In the genomic region with DNA sequence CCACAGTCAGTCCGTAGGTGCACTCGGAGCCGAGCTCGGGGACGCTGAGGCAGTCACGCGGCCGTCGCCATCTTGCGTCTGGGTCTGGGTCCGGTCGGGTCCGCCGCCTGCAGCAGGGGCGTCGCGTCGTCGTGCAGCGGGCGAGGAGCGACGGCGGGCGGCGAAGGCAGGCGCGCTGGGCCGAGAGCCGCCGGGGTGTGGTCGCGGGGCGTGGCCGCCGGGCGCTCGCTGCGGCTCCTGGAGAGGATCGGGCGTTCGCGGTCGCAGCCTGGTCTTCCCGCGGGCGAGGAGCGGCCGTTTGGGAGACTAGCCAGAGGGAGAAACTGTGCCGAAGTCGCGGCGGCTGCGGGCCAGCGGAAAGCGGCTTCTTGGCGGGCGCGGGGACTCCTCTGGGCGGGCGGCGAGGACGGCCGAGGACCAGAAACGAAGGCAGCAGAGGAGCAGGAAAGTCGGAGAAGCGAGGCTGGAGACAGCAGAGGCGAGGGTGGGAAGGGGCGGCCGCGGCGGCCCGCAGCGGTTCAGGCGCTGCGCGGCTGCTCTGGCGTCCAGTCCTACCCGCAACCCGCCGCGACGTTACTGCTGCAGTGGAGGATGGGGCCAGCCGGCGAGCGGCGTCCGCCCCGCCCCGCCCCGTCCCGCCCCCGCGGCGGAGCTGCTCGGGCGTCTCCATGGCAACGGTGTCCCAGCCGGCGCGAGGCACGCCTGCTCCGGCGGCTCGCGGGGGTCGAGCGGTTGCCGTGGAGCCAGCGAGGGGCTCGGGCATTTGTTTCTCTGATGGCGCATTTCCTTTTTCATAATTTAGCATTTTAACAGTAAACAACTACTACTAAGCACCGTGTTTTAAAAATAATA, we compare ENCODE assay signal across 8 cellular contexts. TPM values are rescaled to one million over a fixed set of nuclear protein-coding genes. Genes with fewer than 3 reads are reported as not detected.
A peak's percentile ranks its signal among the peaks of the same experiment; 100 is the strongest.
DNase-seq lines count a peak whose midpoint lies in the region; ATAC-seq and TF ChIP-seq lines count a peak whose summit lies in the region.

A gene with protein sequence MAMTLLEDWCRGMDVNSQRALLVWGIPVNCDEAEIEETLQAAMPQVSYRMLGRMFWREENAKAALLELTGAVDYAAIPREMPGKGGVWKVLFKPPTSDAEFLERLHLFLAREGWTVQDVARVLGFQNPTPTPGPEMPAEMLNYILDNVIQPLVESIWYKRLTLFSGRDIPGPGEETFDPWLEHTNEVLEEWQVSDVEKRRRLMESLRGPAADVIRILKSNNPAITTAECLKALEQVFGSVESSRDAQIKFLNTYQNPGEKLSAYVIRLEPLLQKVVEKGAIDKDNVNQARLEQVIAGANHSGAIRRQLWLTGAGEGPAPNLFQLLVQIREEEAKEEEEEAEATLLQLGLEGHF (minus strand): TSS at position 581 of the 852 bp plus-strand sequence. CDS start 745 bp downstream, outside the sequence.

- peak within 1 kb of the TSS; percentile 90 for H3K27ac Mint-ChIP-seq in activated naive CD8-positive, alpha-beta T cell treated with anti-CD3 and anti-CD28 coated beads for 36 hours
- H3K27ac Mint-ChIP-seq in glutamatergic neuron (ENCODE audit: unreplicated experiment), result peak within 1 kb of the TSS; percentile 97

- H3K36me3 Mint-ChIP-seq in activated naive CD8-positive, alpha-beta T cell treated with anti-CD3 and anti-CD28 coated beads for 36 hours, result peaks cover 9% of the 10 kb centered on the region
- H3K36me3 Mint-ChIP-seq in glutamatergic neuron (ENCODE audit: unreplicated experiment), result peaks cover 3% of the 10 kb centered on the region

- H3K4me3 ChIP-seq in GM08714 (ENCODE audit: low read length) (peak within 1 kb of the TSS; percentile 69), SU-DHL-6 (ENCODE audit: insufficient read depth, low read length, poor library complexity, severe bottlenecking) (peak within 1 kb of the TSS; percentile 73), ovary (peak within 1 kb of the TSS; percentile 66), thoracic aorta (peak within 1 kb of the TSS; percentile 97)

- H3K79me2 ChIP-seq in SU-DHL-6 (ENCODE audit: insufficient read depth, low read length), result no peaks in the 10 kb centered on the region

- no peak for TF ChIP-seq CTCF in SU-DHL-6 (IDR thresholded peaks at IDR 0.05; ENCODE audit: insufficient read depth, low read length, poor library complexity, severe bottlenecking)
- no peak for TF ChIP-seq CTCF in glutamatergic neuron (IDR thresholded peaks at IDR 0.05; ENCODE audit: partially characterized antibody, unreplicated experiment)
- no peak for TF ChIP-seq CTCF in ovary (IDR thresholded peaks at IDR 0.05)
- no peak for TF ChIP-seq CTCF in thoracic aorta (IDR thresholded peaks at IDR 0.05)

- peak within 1 kb of the TSS; percentile 64 for H3K9ac ChIP-seq in SU-DHL-6 (ENCODE audit: low read length)

- no peaks in the 10 kb centered on the region for H3K9me3 Mint-ChIP-seq in activated naive CD8-positive, alpha-beta T cell treated with anti-CD3 and anti-CD28 coated beads for 36 hours
- peaks cover 17% of the 10 kb centered on the region for H3K9me3 Mint-ChIP-seq in glutamatergic neuron (ENCODE audit: unreplicated experiment)

- TF ChIP-seq POLR2A in ovary (IDR thresholded peaks at IDR 0.05), result peak; percentile 85

- H3K27me3 Mint-ChIP-seq in activated naive CD8-positive, alpha-beta T cell treated with anti-CD3 and anti-CD28 coated beads for 36 hours, result no peaks in the 10 kb centered on the region
- H3K27me3 Mint-ChIP-seq in glutamatergic neuron (ENCODE audit: unreplicated experiment), result peaks cover 19% of the 10 kb centered on the region

- peak; percentile 64 for ATAC-seq in HG02610 (IDR thresholded peaks at IDR 0.05; ENCODE audit: unreplicated experiment)
- ATAC-seq in thoracic aorta (ENCODE audit: insufficient number of reproducible peaks, low FRiP score, low read depth), result peak; percentile 82

- H3K4me3 Mint-ChIP-seq in activated naive CD8-positive, alpha-beta T cell treated with anti-CD3 and anti-CD28 coated beads for 36 hours, result peak within 1 kb of the TSS; percentile 87
- H3K4me3 Mint-ChIP-seq in glutamatergic neuron (ENCODE audit: unreplicated experiment), result peak within 1 kb of the TSS; percentile 96

- peak within 1 kb of the TSS; percentile 86 for H3K4me2 ChIP-seq in SU-DHL-6 (ENCODE audit: low read depth, low read length, poor library complexity, severe bottlenecking)

- peaks cover 33% of the 10 kb centered on the region for H3F3A ChIP-seq in SU-DHL-6 (ENCODE audit: insufficient read depth)

- no peaks in the 10 kb centered on the region for H3K9me2 ChIP-seq in SU-DHL-6 (replicated peaks; ENCODE audit: insufficient read depth, low read length)

- WGBS in ovary, 3 donors, result 0% methylated on average over 63 to 113 of the region's 113 CpGs

- H3K27ac ChIP-seq in SU-DHL-6 (ENCODE audit: low read depth, low read length) (peak within 1 kb of the TSS; percentile 45), ovary (peak within 1 kb of the TSS; percentile 81 to 94), thoracic aorta (peak within 1 kb of the TSS; percentile 83 to 91)

- intact Hi-C loops in ovary (cut with DNase I), result loop anchor here in 1 of 4 donors (10.0 kb wide), 1 partner anchor 69 kb away; a partner anchor contains a TSS

- peaks cover 15% of the 10 kb centered on the region for H3K4me1 Mint-ChIP-seq in activated naive CD8-positive, alpha-beta T cell treated with anti-CD3 and anti-CD28 coated beads for 36 hours
- H3K4me1 Mint-ChIP-seq in glutamatergic neuron (ENCODE audit: low read depth, unreplicated experiment), result peaks cover 28% of the 10 kb centered on the region

- no peak for TF ChIP-seq EP300 in ovary (IDR thresholded peaks at IDR 0.05)

- H3K4me1 ChIP-seq in ovary (ENCODE audit: insufficient read depth) (peaks cover 11% of the 10 kb centered on the region), thoracic aorta (ENCODE audit: control insufficient read depth in 1 of 2, low read depth in 2 of 2) (peaks cover 18 to 40% of the 10 kb centered on the region in 2 donors)

- DNase-seq in NCI-H1105 (lab: John Stamatoyannopoulos, UW) (peak; percentile 94), glutamatergic neuron (peak; percentile 96), ovary (peak; percentile 89 to 93 (median 92)), thoracic aorta (ENCODE audit: low spot score) (peak; percentile 64)
- DNase-seq in activated naive CD8-positive, alpha-beta T cell treated with anti-CD3 and anti-CD28 coated beads for 36 hours, result peak; percentile 92

- H2AFZ ChIP-seq in SU-DHL-6 (ENCODE audit: low read depth, low read length, severe bottlenecking), result peak within 1 kb of the TSS; percentile 22

- H3K36me3 ChIP-seq in SU-DHL-6 (ENCODE audit: low read length) (peaks cover 4% of the 10 kb centered on the region; the same call in 1 of the 2 replicates), ovary (no peaks in the 10 kb centered on the region), thoracic aorta (peaks cover 16% of the 10 kb centered on the region)

- 0 out of 2 replicates have a peak, but pooled peaks cover 7% of the 10 kb centered on the region for H4K20me1 ChIP-seq in SU-DHL-6 (ENCODE audit: low read depth, low read length)

- H3K9me3 ChIP-seq in SU-DHL-6 (ENCODE audit: insufficient read depth, low read length) (no peaks in the 10 kb centered on the region), ovary (no peaks in the 10 kb centered on the region), thoracic aorta (no peaks in the 10 kb centered on the region)

- H3K27me3 ChIP-seq in SU-DHL-6 (ENCODE audit: low read length) (no peaks in the 10 kb centered on the region), ovary (no peaks in the 10 kb centered on the region), thoracic aorta (replicated peaks; ENCODE audit: insufficient read depth) (no peaks in the 10 kb centered on the region)

RNA-seq across cellular contexts. Expression of the gene that starts here (rescaled TPM):
- 10 to 100 TPM; 26.6 to 28.3 TPM for total RNA-seq in activated naive CD8-positive, alpha-beta T cell treated with anti-CD3 and anti-CD28 coated beads for 36 hours
- total RNA-seq in glutamatergic neuron (ENCODE audit: unreplicated experiment), result 145 TPM
- total RNA-seq in ovary, result 100 to 1,000 TPM in 1 of 7 donors, 10 to 100 TPM in 6; 22.3 to 114 (median 87.3) TPM
- polyA plus RNA-seq in ovary, result 10 to 100 TPM; 43.7 to 84.2 TPM
- 10 to 100 TPM; 27.3 to 37.4 TPM for total RNA-seq in thoracic aorta

Comparison
In these comparisons a context has a peak if more than half of its experiments do, and no peak if none do; other contexts are left out.
1. Peak in every context shown above with its lines: DNase-seq, ATAC-seq, H3K4me3 ChIP-seq and H3K27ac ChIP-seq.